Comparison of ENCODE assay signal across 9 cellular contexts in genomic region chr19:7605490-7606222, GRCh38. TPM values are rescaled to one million over a fixed set of nuclear protein-coding genes. Genes with fewer than 3 reads are reported as not detected.
DNase-seq lines count a peak whose midpoint lies in the region; ATAC-seq, FAIRE-seq and TF ChIP-seq lines count a peak whose summit lies in the region.
"Had no signal": no experiment of that assay in that cellular context is flagged by ENCODE, and none has a peak within 500 bp of the region (broad histone marks: within the 10 kb centered on the region; RNA-seq: fewer than 3 reads in every experiment).

No MANE protein-coding gene starts in this region.

- no TSS peak for BruUV-seq in OCI-LY7 (replicated peaks; lab: Mats Ljungman, UMichigan)

- H3K9me3 ChIP-seq in OCI-LY7 (ENCODE audit: low read length) (no peaks in the 10 kb centered on the region), left ventricle myocardium inferior (replicated peaks) (no peaks in the 10 kb centered on the region)

- H3K9me2 ChIP-seq in OCI-LY7 (ENCODE audit: insufficient read depth, low read length): no peaks in the 10 kb centered on the region

- TF ChIP-seq CTCF in OCI-LY7 (conservative IDR thresholded peaks at IDR 0.05; ENCODE audit: low read length): no peak
- no peak for TF ChIP-seq CTCF in bronchial epithelial cell (IDR thresholded peaks at IDR 0.05; ENCODE audit: insufficient read depth, low read length, severe bottlenecking)
- TF ChIP-seq CTCF in left ventricle myocardium inferior (IDR thresholded peaks at IDR 0.05; ENCODE audit: borderline replicate concordance): no peak

- no peaks in the 10 kb centered on the region for H3K4me1 Mint-ChIP-seq in activated CD8-positive, alpha-beta memory T cell treated with anti-CD3 and anti-CD28 coated beads, Interleukin-2, amount 10 ng/mL, durations not matched to agents 7 days and 5 days

- peak overlapping the region; percentile 45; the same call in 1 of the 2 replicates for H2AFZ ChIP-seq in OCI-LY7 (ENCODE audit: low read length)

- H3K27ac ChIP-seq in OCI-LY7 (ENCODE audit: low read depth, low read length, poor library complexity, severe bottlenecking): no peak overlapping the region
- H3K27ac ChIP-seq in left ventricle myocardium inferior (replicated peaks): no peak overlapping the region

- CTCF ChIA-PET in activated CD8-positive, alpha-beta memory T cell treated with anti-CD3 and anti-CD28 coated beads, Interleukin-2, amount 10 ng/mL, durations not matched to agents 7 days and 5 days (lab: Charles Lee): interaction anchor here (0.9 to 1.1 kb wide), 2 partner anchors 8 to 75 kb away, joined by 3 read pairs; partner anchors contain the start of gene TRAPPC5
- CTCF ChIA-PET in OCI-LY7 (lab: Charles Lee; ENCODE audit: unreplicated experiment): interaction anchor here (0.5 to 1.5 kb wide), 13 partner anchors 9 to 1169 kb away, joined by 3 to 14 read pairs (median 3); no protein-coding TSS in a partner anchor

- no peaks in the 10 kb centered on the region for H3K79me2 ChIP-seq in OCI-LY7 (ENCODE audit: insufficient read depth, low read depth, low read length)

- POLR2A ChIA-PET in OCI-LY7 (lab: Charles Lee): interaction anchor here (0.6 to 1.3 kb wide), 13 partner anchors 9 to 462 kb away, joined by 3 to 10 read pairs (median 4); partner anchors contain the start of genes MAP2K7, PET100, SNAPC2 and TIMM44

- no peaks in the 10 kb centered on the region for H4K20me1 ChIP-seq in OCI-LY7 (ENCODE audit: insufficient read depth, low read length)

- H3K4me1 ChIP-seq in OCI-LY7 (ENCODE audit: insufficient read depth, low read length, poor library complexity, severe bottlenecking): no peaks in the 10 kb centered on the region
- no peaks in the 10 kb centered on the region for H3K4me1 ChIP-seq in left ventricle myocardium inferior

- peak; percentile 72 for ATAC-seq in activated CD8-positive, alpha-beta memory T cell treated with anti-CD3 and anti-CD28 coated beads, Interleukin-2, amount 10 ng/mL, durations not matched to agents 7 days and 5 days

- DNase-seq in activated CD8-positive, alpha-beta memory T cell treated with anti-CD3 and anti-CD28 coated beads, Interleukin-2, amount 10 ng/mL, durations not matched to agents 7 days and 5 days: peak; percentile 61
- DNase-seq in activated CD8-positive, alpha-beta memory T cell treated with anti-CD3 and anti-CD28 coated beads, Interleukin-2, amount 50 U/mL, for 48 hours: no peak
- DNase-seq in OCI-LY7 (ENCODE audit: low spot score) (peak; percentile 96), bronchial epithelial cell (ENCODE audit: low read depth) (peak; percentile 28), left ventricle myocardium inferior (no peak), NK-92 (lab: John Stamatoyannopoulos, UW; ENCODE audit: unreplicated experiment) (no peak), T1000 (lab: John Stamatoyannopoulos, UW) (no peak)
- DNase-seq in stimulated activated CD8-positive, alpha-beta memory T cell treated with anti-CD3 and anti-CD28 coated beads, Interleukin-2, amount 100 ng/mL, for 48 hours (ENCODE audit: low read depth in 2 of 2): peak; percentile 15 to 32

- no peaks in the 10 kb centered on the region for H3K9me3 Mint-ChIP-seq in activated CD8-positive, alpha-beta memory T cell treated with anti-CD3 and anti-CD28 coated beads, Interleukin-2, amount 10 ng/mL, durations not matched to agents 7 days and 5 days (ENCODE audit: low read depth)

- H3K36me3 Mint-ChIP-seq in activated CD8-positive, alpha-beta memory T cell treated with anti-CD3 and anti-CD28 coated beads, Interleukin-2, amount 10 ng/mL, durations not matched to agents 7 days and 5 days: no peaks in the 10 kb centered on the region

- peak overlapping the region; percentile 23; the same call in 1 of the 2 replicates for H3K4me2 ChIP-seq in OCI-LY7 (ENCODE audit: low read length)

- H3K36me3 ChIP-seq in OCI-LY7 (ENCODE audit: insufficient read depth, low read length) (no peaks in the 10 kb centered on the region), bronchial epithelial cell (ENCODE audit: control insufficient read depth, insufficient read depth, low read length) (peaks cover 5% of the 10 kb centered on the region), left ventricle myocardium inferior (no peaks in the 10 kb centered on the region)

- no peaks in the 10 kb centered on the region for H3K27me3 Mint-ChIP-seq in activated CD8-positive, alpha-beta memory T cell treated with anti-CD3 and anti-CD28 coated beads, Interleukin-2, amount 10 ng/mL, durations not matched to agents 7 days and 5 days

- no peak overlapping the region for H3K4me3 Mint-ChIP-seq in activated CD8-positive, alpha-beta memory T cell treated with anti-CD3 and anti-CD28 coated beads, Interleukin-2, amount 10 ng/mL, durations not matched to agents 7 days and 5 days
- H3K4me3 Mint-ChIP-seq: IgD-negative memory B cell had no signal

- H3K27me3 ChIP-seq in bronchial epithelial cell (ENCODE audit: control insufficient read depth, insufficient read depth, low read length): no peaks in the 10 kb centered on the region
- peaks cover 61% of the 10 kb centered on the region for H3K27me3 ChIP-seq in left ventricle myocardium inferior (ENCODE audit: low read depth)

- no peak overlapping the region for H3K27ac Mint-ChIP-seq in activated CD8-positive, alpha-beta memory T cell treated with anti-CD3 and anti-CD28 coated beads, Interleukin-2, amount 10 ng/mL, durations not matched to agents 7 days and 5 days

- FAIRE-seq in bronchial epithelial cell (lab: Jason Lieb, UNC): no peak

- H3K4me3 ChIP-seq in OCI-LY7 (ENCODE audit: low read depth, low read length, poor library complexity, severe bottlenecking) (peak overlapping the region; percentile 26), bronchial epithelial cell (ENCODE audit: low read depth, low read length) (no peak overlapping the region), left ventricle myocardium inferior (no peak overlapping the region)

- intact Hi-C loops in OCI-LY7 (cut with micrococcal nuclease; ENCODE audit: unreplicated experiment): no loop called here
- intact Hi-C loops in left ventricle myocardium inferior (cut with micrococcal nuclease): no loop called here

RNA-seq across cellular contexts. Expression of gene CAMSAP3, which starts 10.0 kb away (rescaled TPM):
- under 1 TPM; 0.15 to 0.30 TPM for total RNA-seq in activated CD8-positive, alpha-beta memory T cell treated with anti-CD3 and anti-CD28 coated beads, Interleukin-2, amount 10 ng/mL, durations not matched to agents 7 days and 5 days
- 1.1 and 1.6 TPM in 2 replicates for total RNA-seq in OCI-LY7 (2014; rRNA removed; shearing (Covaris generic))
- 1.9 and 2.8 TPM in 2 replicates for total RNA-seq in OCI-LY7 (2022)
- 2.4 and 7.0 TPM in 2 replicates for total RNA-seq in bronchial epithelial cell
- 0.60 TPM for total RNA-seq in left ventricle myocardium inferior

RNA-seq across cellular contexts. Expression of gene XAB2, which starts 23.7 kb away (rescaled TPM):
- total RNA-seq in activated CD8-positive, alpha-beta memory T cell treated with anti-CD3 and anti-CD28 coated beads, Interleukin-2, amount 10 ng/mL, durations not matched to agents 7 days and 5 days: 10 to 100 TPM; 43.7 to 51.5 TPM
- 35.0 and 36.6 TPM in 2 replicates for total RNA-seq in OCI-LY7 (2014; rRNA removed; shearing (Covaris generic))
- total RNA-seq in OCI-LY7 (2022) (39.7 and 39.9 TPM in 2 replicates), bronchial epithelial cell (21.8 and 23.4 TPM in 2 replicates), left ventricle myocardium inferior (24.4 TPM)

RNA-seq across cellular contexts. Expression of gene PET100, which starts 23.9 kb away (rescaled TPM):
- total RNA-seq in activated CD8-positive, alpha-beta memory T cell treated with anti-CD3 and anti-CD28 coated beads, Interleukin-2, amount 10 ng/mL, durations not matched to agents 7 days and 5 days: 100 to 1,000 TPM; 132 to 163 TPM
- 48.8 and 65.4 TPM in 2 replicates for total RNA-seq in OCI-LY7 (2014; rRNA removed; shearing (Covaris generic))
- total RNA-seq in OCI-LY7 (2022) (111 and 118 TPM in 2 replicates), bronchial epithelial cell (10.3 and 14.5 TPM in 2 replicates), left ventricle myocardium inferior (197 TPM)

RNA-seq across cellular contexts. Expression of gene PCP2, which starts 27.9 kb away (rescaled TPM):
- total RNA-seq in activated CD8-positive, alpha-beta memory T cell treated with anti-CD3 and anti-CD28 coated beads, Interleukin-2, amount 10 ng/mL, durations not matched to agents 7 days and 5 days: under 1 TPM; 0.56 to 0.99 TPM
- 0.82 TPM in 1 of 2 replicates, not detected in the other for total RNA-seq in OCI-LY7 (2014; rRNA removed; shearing (Covaris generic))
- total RNA-seq in OCI-LY7 (2022): 2.0 and 2.1 TPM in 2 replicates
- total RNA-seq in bronchial epithelial cell: not detected in 2 replicates
- total RNA-seq in left ventricle myocardium inferior: 2.7 TPM

RNA-seq across cellular contexts. Expression of gene STXBP2, which starts 31.3 kb away (rescaled TPM):
- total RNA-seq in activated CD8-positive, alpha-beta memory T cell treated with anti-CD3 and anti-CD28 coated beads, Interleukin-2, amount 10 ng/mL, durations not matched to agents 7 days and 5 days: 100 to 1,000 TPM; 132 to 158 TPM
- 27.7 and 43.0 TPM in 2 replicates for total RNA-seq in OCI-LY7 (2014; rRNA removed; shearing (Covaris generic))
- total RNA-seq in OCI-LY7 (2022): 121 and 138 TPM in 2 replicates
- total RNA-seq in bronchial epithelial cell: 47.9 and 89.4 TPM in 2 replicates
- 4.5 TPM for total RNA-seq in left ventricle myocardium inferior

Comparison
In these comparisons a context has a peak if more than half of its experiments do, and no peak if none do; other contexts are left out.
1. DNase-seq: peak in activated CD8-positive, alpha-beta memory T cell treated with anti-CD3 and anti-CD28 coated beads, Interleukin-2, amount 10 ng/mL, durations not matched to agents 7 days and 5 days (single experiment), OCI-LY7 (single experiment), bronchial epithelial cell (single experiment) and stimulated activated CD8-positive, alpha-beta memory T cell treated with anti-CD3 and anti-CD28 coated beads, Interleukin-2, amount 100 ng/mL, for 48 hours (2 of 2); none in activated CD8-positive, alpha-beta memory T cell treated with anti-CD3 and anti-CD28 coated beads, Interleukin-2, amount 50 U/mL, for 48 hours (single experiment), left ventricle myocardium inferior (single experiment), NK-92 (single experiment) and T1000 (single experiment).